16 cellular contexts compared by ENCODE assay signal in the genomic region with DNA sequence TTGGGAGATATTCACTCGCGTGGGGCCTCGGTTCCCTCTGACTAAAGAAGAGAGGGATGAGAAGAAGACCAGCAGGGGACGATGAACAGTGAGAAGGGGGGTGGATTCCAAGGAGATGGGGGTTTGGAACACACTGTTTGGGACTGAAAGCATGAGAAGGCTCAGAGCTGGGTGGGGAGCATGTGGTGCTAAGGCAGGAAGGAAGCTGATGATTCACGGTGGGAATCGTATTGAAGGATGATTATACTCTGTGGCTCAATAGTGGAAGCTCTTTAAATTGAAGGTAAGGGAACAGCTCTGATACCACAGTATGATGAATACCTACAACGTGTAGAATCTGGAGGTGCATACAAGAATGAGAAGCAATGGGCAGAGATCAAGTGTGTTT.
"Had no signal": no experiment of that assay in that cellular context is flagged by ENCODE, and none has a peak within 500 bp of the region (broad histone marks: within the 10 kb centered on the region; RNA-seq: fewer than 3 reads in every experiment).

No MANE protein-coding gene starts in this region.

- ATAC-seq: activated T-cell treated with anti-CD3 and anti-CD28 coated beads, Interleukin-2, amount 50 U/mL, for 72 hours; natural killer cell treated with Interleukin-12 subunit alpha and Interleukin-12 subunit beta and Interleukin-15 and Interleukin-18, amount 100 ng/mL, for 72 hours; stimulated activated memory B cell treated with anti-CD40 and anti-IgM and Interleukin-4, amounts not matched to agents 10 μg/mL and 1 μg/mL and 100 μg/mL, for 72 hours; T-helper 17 cell had no signal

- H3K27me3 ChIP-seq: ascending aorta, sigmoid colon had no signal

- H3K9me3 ChIP-seq: sigmoid colon, thoracic aorta had no signal

- H3K4me1 ChIP-seq: ascending aorta, sigmoid colon had no signal

- H3K27ac ChIP-seq: ascending aorta, sigmoid colon, thoracic aorta, WERI-Rb-1 had no signal

- H3K36me3 ChIP-seq: ascending aorta, sigmoid colon, thoracic aorta, WERI-Rb-1 had no signal

- DNase-seq: activated CD4-positive, alpha-beta T cell treated with anti-CD3 and anti-CD28 coated beads for 1 hour; activated CD4-positive, alpha-beta T cell treated with anti-CD3 and anti-CD28 coated beads, Interleukin-2, amount 50 U/mL, for 4 hours; activated effector memory CD4-positive, alpha-beta T cell treated with anti-CD3 and anti-CD28 coated beads, Interleukin-2, amount 50 U/mL, for 16 hours; activated naive CD4-positive, alpha-beta T cell treated with anti-CD3 and anti-CD28 coated beads, Interleukin-2, amount 50 U/mL, for 16 hours; activated T-cell treated with anti-CD3 and anti-CD28 coated beads, Interleukin-2, amount 50 U/mL, for 72 hours; effector memory CD4-positive, alpha-beta T cell; head of caudate nucleus; kidney glomerular epithelial cell; sigmoid colon; stimulated activated CD4-positive, alpha-beta T cell treated with anti-CD3 and anti-CD28 coated beads, Interleukin-4, amount 100 ng/mL, for 24 hours; T-helper 17 cell; WERI-Rb-1 had no signal

- H3K4me3 ChIP-seq: ascending aorta, sigmoid colon, thoracic aorta had no signal
